In genomic region chr9:35675732-35676392, GRCh38 we compare ENCODE assay signal across 8 cellular contexts. TPM values are rescaled to one million over a fixed set of nuclear protein-coding genes. Genes with fewer than 3 reads are reported as not detected.
DNase-seq lines count a peak whose midpoint lies in the region; ATAC-seq and TF ChIP-seq lines count a peak whose summit lies in the region.

No MANE protein-coding gene starts in this region.

- H3K36me3 Mint-ChIP-seq in glutamatergic neuron (ENCODE audit: unreplicated experiment) = no peaks in the 10 kb centered on the region

- H3K27me3 Mint-ChIP-seq in glutamatergic neuron (ENCODE audit: unreplicated experiment) = peaks cover 2% of the 10 kb centered on the region

- no peak for TF ChIP-seq CTCF in GM10248 (IDR thresholded peaks at IDR 0.05; ENCODE audit: control extremely low read depth, extremely low read depth, low read depth, missing control alignments)
- TF ChIP-seq CTCF in glutamatergic neuron (IDR thresholded peaks at IDR 0.05; ENCODE audit: partially characterized antibody, unreplicated experiment) = no peak

- CTCF ChIA-PET in GM10248 (lab: Yijun Ruan, JAX) = interaction anchor here (0.6 to 5.8 kb wide), 8 partner anchors 12 to 72 kb away, joined by 3 to 37 read pairs (median 8); partner anchors contain the start of genes ARHGEF39, CCDC107 and RMRP

- H3K27ac Mint-ChIP-seq in glutamatergic neuron (ENCODE audit: unreplicated experiment) = no peak overlapping the region

- intact Hi-C loops in posterior cingulate gyrus (cut with DNase I) = no loop called here

- no peak for ATAC-seq in GM19023 (IDR thresholded peaks at IDR 0.05; ENCODE audit: unreplicated experiment)

- H3K4me3 Mint-ChIP-seq in glutamatergic neuron (ENCODE audit: unreplicated experiment) = peak overlapping the region; percentile 78

- DNase-seq in GM10248 (ENCODE audit: extremely low spot score) (peak; percentile 70), glutamatergic neuron (peak; percentile 91), posterior cingulate gyrus (peak in 7 of 10 donors; percentile 30 to 91 (median 42)), NCI-H2107 (lab: John Stamatoyannopoulos, UW) (no peak), RPMI8226 (no peak), NCI-H2171 (lab: John Stamatoyannopoulos, UW) (no peak)
- peak; percentile 38 for DNase-seq in activated CD8-positive, alpha-beta memory T cell treated with anti-CD3 and anti-CD28 coated beads, Interleukin-2, amount 50 U/mL, for 4 hours

- peaks cover 3% of the 10 kb centered on the region for H3K4me1 Mint-ChIP-seq in glutamatergic neuron (ENCODE audit: low read depth, unreplicated experiment)

- POLR2A ChIA-PET in GM10248 (lab: Yijun Ruan, JAX) = interaction anchor here (0.9 kb wide), 1 partner anchor 15 kb away, joined by 3 read pairs; no protein-coding TSS in a partner anchor

- peaks cover 6% of the 10 kb centered on the region for H3K9me3 Mint-ChIP-seq in glutamatergic neuron (ENCODE audit: unreplicated experiment)

RNA-seq across cellular contexts. Expression of gene CA9, which starts 2.1 kb away (rescaled TPM):
- total RNA-seq in glutamatergic neuron (ENCODE audit: unreplicated experiment) = not detected

RNA-seq across cellular contexts. Expression of gene ARHGEF39, which starts 10.9 kb away (rescaled TPM):
- total RNA-seq in glutamatergic neuron (ENCODE audit: unreplicated experiment) = 2.6 TPM

RNA-seq across cellular contexts. Expression of gene TPM2, which starts 13.9 kb away (rescaled TPM):
- 188 TPM for total RNA-seq in glutamatergic neuron (ENCODE audit: unreplicated experiment)

RNA-seq across cellular contexts. Expression of gene CCDC107, which starts 17.8 kb away (rescaled TPM):
- 32.5 TPM for total RNA-seq in glutamatergic neuron (ENCODE audit: unreplicated experiment)

RNA-seq across cellular contexts. Expression of gene RMRP, which starts 18.0 kb away (rescaled TPM):
- 35,708 TPM for total RNA-seq in glutamatergic neuron (ENCODE audit: unreplicated experiment)

Comparison
In these comparisons a context has a peak if more than half of its experiments do, and no peak if none do; other contexts are left out.
1. DNase-seq: peak in GM10248 (single experiment), activated CD8-positive, alpha-beta memory T cell treated with anti-CD3 and anti-CD28 coated beads, Interleukin-2, amount 50 U/mL, for 4 hours (single experiment), glutamatergic neuron (single experiment) and posterior cingulate gyrus (7 of 10); none in NCI-H2107 (single experiment), RPMI8226 (single experiment) and NCI-H2171 (single experiment).